In the genomic region with DNA sequence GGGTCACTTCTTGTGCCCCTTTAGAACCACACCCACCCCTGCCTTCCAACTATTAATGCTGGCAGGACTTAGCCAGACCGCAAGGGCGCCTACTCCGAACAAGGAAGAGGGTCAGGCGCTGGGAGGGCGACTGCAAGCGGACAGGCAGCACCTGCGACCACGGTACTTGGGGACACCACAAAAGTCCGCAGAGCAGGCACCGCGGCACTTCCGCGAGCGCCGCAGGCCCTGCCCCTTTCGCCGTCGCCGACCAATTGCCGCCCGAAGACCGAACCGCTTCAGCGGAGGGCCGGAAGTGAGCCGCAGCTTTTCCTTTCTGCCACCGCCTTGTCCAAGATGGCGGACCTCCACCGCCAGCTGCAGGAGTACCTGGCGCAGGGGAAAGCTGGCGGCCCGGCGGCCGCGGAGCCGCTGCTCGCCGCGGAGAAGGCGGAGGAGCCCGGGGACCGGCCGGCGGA, we compare ENCODE assay signal across 1 cellular context.
TF ChIP-seq lines count a peak whose summit lies in the region.

A gene with protein sequence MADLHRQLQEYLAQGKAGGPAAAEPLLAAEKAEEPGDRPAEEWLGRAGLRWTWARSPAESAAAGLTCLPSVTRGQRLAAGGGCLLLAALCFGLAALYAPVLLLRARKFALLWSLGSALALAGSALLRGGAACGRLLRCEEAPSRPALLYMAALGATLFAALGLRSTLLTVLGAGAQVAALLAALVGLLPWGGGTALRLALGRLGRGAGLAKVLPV (plus strand): TSS at position 305 of the 458 bp plus-strand sequence. CDS start 32 bp downstream, at position 337.

TF ChIP-seq in HEK293, 187 proteins besides CTCF, POLR2A, EP300 and RAD21 (continued from another document):
- TF ChIP-seq, protein P1, sequence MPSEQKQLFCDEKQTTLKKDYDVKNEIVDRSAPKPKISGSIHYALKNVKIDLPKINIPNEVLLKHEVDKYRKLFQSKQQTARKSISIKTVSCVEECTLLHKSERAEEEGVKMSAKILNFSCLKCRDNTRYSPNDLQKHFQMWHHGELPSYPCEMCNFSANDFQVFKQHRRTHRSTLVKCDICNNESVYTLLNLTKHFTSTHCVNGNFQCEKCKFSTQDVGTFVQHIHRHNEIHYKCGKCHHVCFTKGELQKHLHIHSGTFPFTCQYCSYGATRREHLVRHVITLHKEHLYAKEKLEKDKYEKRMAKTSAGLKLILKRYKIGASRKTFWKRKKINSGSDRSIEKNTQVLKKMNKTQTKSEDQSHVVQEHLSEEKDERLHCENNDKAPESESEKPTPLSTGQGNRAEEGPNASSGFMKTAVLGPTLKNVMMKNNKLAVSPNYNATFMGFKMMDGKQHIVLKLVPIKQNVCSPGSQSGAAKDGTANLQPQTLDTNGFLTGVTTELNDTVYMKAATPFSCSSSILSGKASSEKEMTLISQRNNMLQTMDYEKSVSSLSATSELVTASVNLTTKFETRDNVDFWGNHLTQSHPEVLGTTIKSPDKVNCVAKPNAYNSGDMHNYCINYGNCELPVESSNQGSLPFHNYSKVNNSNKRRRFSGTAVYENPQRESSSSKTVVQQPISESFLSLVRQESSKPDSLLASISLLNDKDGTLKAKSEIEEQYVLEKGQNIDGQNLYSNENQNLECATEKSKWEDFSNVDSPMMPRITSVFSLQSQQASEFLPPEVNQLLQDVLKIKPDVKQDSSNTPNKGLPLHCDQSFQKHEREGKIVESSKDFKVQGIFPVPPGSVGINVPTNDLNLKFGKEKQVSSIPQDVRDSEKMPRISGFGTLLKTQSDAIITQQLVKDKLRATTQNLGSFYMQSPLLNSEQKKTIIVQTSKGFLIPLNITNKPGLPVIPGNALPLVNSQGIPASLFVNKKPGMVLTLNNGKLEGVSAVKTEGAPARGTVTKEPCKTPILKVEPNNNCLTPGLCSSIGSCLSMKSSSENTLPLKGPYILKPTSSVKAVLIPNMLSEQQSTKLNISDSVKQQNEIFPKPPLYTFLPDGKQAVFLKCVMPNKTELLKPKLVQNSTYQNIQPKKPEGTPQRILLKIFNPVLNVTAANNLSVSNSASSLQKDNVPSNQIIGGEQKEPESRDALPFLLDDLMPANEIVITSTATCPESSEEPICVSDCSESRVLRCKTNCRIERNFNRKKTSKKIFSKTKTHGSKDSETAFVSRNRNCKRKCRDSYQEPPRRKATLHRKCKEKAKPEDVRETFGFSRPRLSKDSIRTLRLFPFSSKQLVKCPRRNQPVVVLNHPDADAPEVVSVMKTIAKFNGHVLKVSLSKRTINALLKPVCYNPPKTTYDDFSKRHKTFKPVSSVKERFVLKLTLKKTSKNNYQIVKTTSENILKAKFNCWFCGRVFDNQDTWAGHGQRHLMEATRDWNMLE (tag by site-specific recombination; conservative IDR thresholded peaks at IDR 0.05; ENCODE audit: low read depth) = no peak
- TF ChIP-seq ZNF24 (tag by site-specific recombination; IDR thresholded peaks at IDR 0.05) (no peak), ZFP69B (tag by site-specific recombination; IDR thresholded peaks at IDR 0.05) (no peak), ZNF677 (tag by site-specific recombination; IDR thresholded peaks at IDR 0.05) (no peak), ZNF350 (tag by site-specific recombination; IDR thresholded peaks at IDR 0.05) (no peak), OSR2 (tag by site-specific recombination; IDR thresholded peaks at IDR 0.05) (no peak), ZNF394 (tag by site-specific recombination; IDR thresholded peaks at IDR 0.05; ENCODE audit: borderline replicate concordance) (peak; percentile 95), ZNF501 (tag by site-specific recombination; IDR thresholded peaks at IDR 0.05) (peak; percentile 86), SP7 (tag by site-specific recombination; IDR thresholded peaks at IDR 0.05) (peak; percentile 21; the same call in 1 of the 2 replicates), ZFP37 (tag by site-specific recombination; IDR thresholded peaks at IDR 0.05) (0 out of 2 replicates have a peak, but pooled peaks have one; percentile 40), ZNF514 (tag by site-specific recombination; IDR thresholded peaks at IDR 0.05) (no peak), ZNF292 (tag by site-specific recombination; IDR thresholded peaks at IDR 0.05; ENCODE audit: borderline replicate concordance, low read depth) (no peak), ZNF76 (tag by site-specific recombination; IDR thresholded peaks at IDR 0.05; ENCODE audit: borderline replicate concordance, low read depth) (peak; percentile 37; the same call in 1 of the 2 replicates), ZNF600 (tag by site-specific recombination; IDR thresholded peaks at IDR 0.05) (peak; percentile 72), ZNF112 (tag by site-specific recombination; IDR thresholded peaks at IDR 0.05) (no peak), EGR2 (tag by site-specific recombination; IDR thresholded peaks at IDR 0.05; ENCODE audit: low read depth) (no peak), WT1 (tag by site-specific recombination; IDR thresholded peaks at IDR 0.05) (0 out of 2 replicates have a peak, but pooled peaks have one; percentile 28)
- TF ChIP-seq, protein P2, sequence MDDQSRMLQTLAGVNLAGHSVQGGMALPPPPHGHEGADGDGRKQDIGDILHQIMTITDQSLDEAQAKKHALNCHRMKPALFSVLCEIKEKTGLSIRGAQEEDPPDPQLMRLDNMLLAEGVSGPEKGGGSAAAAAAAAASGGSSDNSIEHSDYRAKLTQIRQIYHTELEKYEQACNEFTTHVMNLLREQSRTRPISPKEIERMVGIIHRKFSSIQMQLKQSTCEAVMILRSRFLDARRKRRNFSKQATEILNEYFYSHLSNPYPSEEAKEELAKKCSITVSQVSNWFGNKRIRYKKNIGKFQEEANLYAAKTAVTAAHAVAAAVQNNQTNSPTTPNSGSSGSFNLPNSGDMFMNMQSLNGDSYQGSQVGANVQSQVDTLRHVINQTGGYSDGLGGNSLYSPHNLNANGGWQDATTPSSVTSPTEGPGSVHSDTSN (CRISPR knock-in tag; IDR thresholded peaks at IDR 0.05) = 0 out of 2 replicates have a peak, but pooled peaks have one; percentile 27
- TF ChIP-seq, protein P3, sequence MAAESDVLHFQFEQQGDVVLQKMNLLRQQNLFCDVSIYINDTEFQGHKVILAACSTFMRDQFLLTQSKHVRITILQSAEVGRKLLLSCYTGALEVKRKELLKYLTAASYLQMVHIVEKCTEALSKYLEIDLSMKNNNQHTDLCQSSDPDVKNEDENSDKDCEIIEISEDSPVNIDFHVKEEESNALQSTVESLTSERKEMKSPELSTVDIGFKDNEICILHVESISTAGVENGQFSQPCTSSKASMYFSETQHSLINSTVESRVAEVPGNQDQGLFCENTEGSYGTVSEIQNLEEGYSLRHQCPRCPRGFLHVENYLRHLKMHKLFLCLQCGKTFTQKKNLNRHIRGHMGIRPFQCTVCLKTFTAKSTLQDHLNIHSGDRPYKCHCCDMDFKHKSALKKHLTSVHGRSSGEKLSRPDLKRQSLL (tag by site-specific recombination; IDR thresholded peaks at IDR 0.05) = no peak
